In the genomic region with DNA sequence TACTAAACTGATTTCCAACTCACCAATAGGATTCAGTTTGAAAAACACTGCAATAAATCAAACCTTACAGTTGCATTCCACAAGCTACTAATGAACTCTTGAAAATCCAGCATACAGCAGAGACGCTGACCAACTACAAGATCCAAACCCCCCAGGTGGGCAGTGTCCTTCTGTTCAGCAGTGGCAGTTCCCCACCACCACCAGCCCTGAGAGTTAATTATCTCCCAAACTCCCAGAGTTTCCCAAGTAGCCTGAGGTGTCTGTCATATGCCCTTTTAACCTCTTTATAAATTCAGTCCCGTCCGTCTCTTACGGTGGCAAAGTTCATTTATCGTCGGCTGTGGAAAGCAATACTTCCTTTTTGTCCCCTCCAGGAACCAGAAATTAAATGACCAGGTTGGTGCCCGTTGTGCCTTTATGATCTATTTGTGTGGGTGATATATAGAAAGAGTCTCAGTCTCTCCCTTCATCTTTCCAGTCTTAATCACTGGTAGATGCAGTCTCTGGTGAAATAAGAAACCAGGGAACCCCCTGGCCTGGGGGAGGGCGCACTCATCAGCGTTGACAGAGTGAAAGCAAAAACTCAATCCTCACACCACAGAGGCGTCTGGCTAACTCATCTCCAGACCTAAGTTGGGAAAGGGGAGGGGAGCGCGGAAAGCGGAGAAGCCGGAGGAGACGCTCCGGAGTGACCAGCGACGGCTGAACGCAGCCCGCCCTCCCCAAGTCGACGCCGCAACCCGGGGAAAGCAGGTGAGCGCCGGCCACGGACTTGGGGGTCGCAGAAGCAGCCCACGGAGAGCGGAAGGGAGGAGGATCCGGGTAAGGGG, we compare ENCODE assay signal across 8 cellular contexts. TPM values are rescaled to one million over a fixed set of nuclear protein-coding genes. Genes with fewer than 3 reads are reported as not detected.
A peak's percentile ranks its signal among the peaks of the same experiment; 100 is the strongest.
DNase-seq lines count a peak whose midpoint lies in the region; ATAC-seq, FAIRE-seq and TF ChIP-seq lines count a peak whose summit lies in the region.

No MANE protein-coding gene starts in this region.

- H3K4me3 Mint-ChIP-seq in Calu3 (ENCODE audit: low read depth, unreplicated experiment) (peak overlapping the region; percentile 96), IgD-negative memory B cell (peak overlapping the region; percentile 94 to 99 (median 99))

- H3K36me3 Mint-ChIP-seq in Calu3 (ENCODE audit: insufficient read depth, unreplicated experiment) (peaks cover 50% of the 10 kb centered on the region), IgD-negative memory B cell (no peaks in the 10 kb centered on the region)

- TF ChIP-seq CTCF in Calu3 (IDR thresholded peaks at IDR 0.05; ENCODE audit: unreplicated experiment), result no peak
- no peak for TF ChIP-seq CTCF in VCaP (conservative IDR thresholded peaks at IDR 0.05)
- TF ChIP-seq CTCF in bronchial epithelial cell (IDR thresholded peaks at IDR 0.05; ENCODE audit: insufficient read depth, low read length, severe bottlenecking), result no peak

- H3K4me3 ChIP-seq in bronchial epithelial cell (ENCODE audit: low read depth, low read length), result peak overlapping the region; percentile 89

- CTCF ChIA-PET in Calu3 (lab: Charles Lee), result interaction anchor here (0.5 to 1.2 kb wide), 3 partner anchors 10 to 46 kb away, joined by 3 to 4 read pairs (median 3); no protein-coding TSS in a partner anchor

- H3K27ac ChIP-seq in VCaP, result peak overlapping the region; percentile 90

- DNase-seq in Calu3, result peak; percentile 62
- DNase-seq in bronchial epithelial cell (ENCODE audit: low read depth), result peak; percentile 75
- DNase-seq in islet precursor cell, result peak; percentile 85
- peak; percentile 23 to 65 for DNase-seq in stimulated activated CD4-positive, alpha-beta T cell treated with anti-CD3 and anti-CD28 coated beads, Interleukin-1b, Interleukin-23, amount 100 ng/mL, for 1 hour (ENCODE audit: low read depth in 2 of 2)
- no peak for DNase-seq in NCI-H187 treated with DMSO at 0.1 percent for 48 hours (lab: John Stamatoyannopoulos, UW)

- H3K27me3 ChIP-seq in bronchial epithelial cell (ENCODE audit: control insufficient read depth, insufficient read depth, low read length), result no peaks in the 10 kb centered on the region

- TSS peak; percentile 49 for BruUV-seq in Calu3 (replicated peaks; lab: Mats Ljungman, UMichigan)

- H3K36me3 ChIP-seq in bronchial epithelial cell (ENCODE audit: control insufficient read depth, insufficient read depth, low read length), result peaks cover 1% of the 10 kb centered on the region

- H3K27ac Mint-ChIP-seq in Calu3 (ENCODE audit: unreplicated experiment), result peak overlapping the region; percentile 95
- H3K27ac Mint-ChIP-seq in IgD-negative memory B cell, result peak overlapping the region; percentile 98 to 99 (median 99)

- intact Hi-C loops in Calu3 (cut with micrococcal nuclease; ENCODE audit: unreplicated experiment), result no loop called here

- H3K27me3 Mint-ChIP-seq in Calu3 (ENCODE audit: unreplicated experiment) (no peaks in the 10 kb centered on the region), IgD-negative memory B cell (no peaks in the 10 kb centered on the region)

- H3K4me1 Mint-ChIP-seq in Calu3 (ENCODE audit: low read depth, unreplicated experiment), result peaks cover 64% of the 10 kb centered on the region
- H3K4me1 Mint-ChIP-seq in IgD-negative memory B cell, result peaks cover 36 to 49% (median 40%) of the 10 kb centered on the region in 3 donors

- peak; percentile 69 for ATAC-seq in GM21447 (IDR thresholded peaks at IDR 0.05; ENCODE audit: unreplicated experiment)

- FAIRE-seq in bronchial epithelial cell (lab: Jason Lieb, UNC), result no peak

- H3K9me3 Mint-ChIP-seq in Calu3 (ENCODE audit: low read depth, unreplicated experiment), result no peaks in the 10 kb centered on the region
- no peaks in the 10 kb centered on the region for H3K9me3 Mint-ChIP-seq in IgD-negative memory B cell

RNA-seq across cellular contexts. Expression of gene MRPL14, which starts 0.7 kb away (rescaled TPM):
- total RNA-seq in Calu3 (2022), result 98.9 and 103 TPM in 2 replicates
- 70.6 TPM for polyA plus RNA-seq in IgD-negative memory B cell
- 66.3 and 90.0 TPM in 2 replicates for total RNA-seq in bronchial epithelial cell

RNA-seq across cellular contexts. Expression of gene TMEM63B, which starts 0.8 kb away (rescaled TPM):
- 84.2 and 86.8 TPM in 2 replicates for total RNA-seq in Calu3 (2022)
- polyA plus RNA-seq in IgD-negative memory B cell, result 2.8 TPM
- 27.4 and 40.3 TPM in 2 replicates for total RNA-seq in bronchial epithelial cell

RNA-seq across cellular contexts. Expression of gene CAPN11, which starts 32.1 kb away (rescaled TPM):
- not detected in 2 replicates for total RNA-seq in Calu3 (2022)
- polyA plus RNA-seq in IgD-negative memory B cell, result not detected
- total RNA-seq in bronchial epithelial cell, result not detected in 2 replicates
